ENCODE assay signal across 19 cellular contexts in genomic region chr4:151314509-151314908, GRCh38. TPM values are rescaled to one million over a fixed set of nuclear protein-coding genes. Genes with fewer than 3 reads are reported as not detected.
DNase-seq lines count a peak whose midpoint lies in the region; ATAC-seq, FAIRE-seq and TF ChIP-seq lines count a peak whose summit lies in the region.
"Had no signal": no experiment of that assay in that cellular context is flagged by ENCODE, and none has a peak within 500 bp of the region (broad histone marks: within the 10 kb centered on the region; RNA-seq: fewer than 3 reads in every experiment).

No MANE protein-coding gene starts in this region.

- H3K4me3 ChIP-seq in RWPE2 (ENCODE audit: severe bottlenecking) = no peak overlapping the region
- peak overlapping the region in 1 of 3 experiments; percentile 24 for H3K4me3 ChIP-seq in endothelial cell of umbilical vein (replicated peaks in 1 of 3; ENCODE audit: insufficient read depth in 1 of 3, low read depth in 1 of 3, low read length in 3 of 3)
- H3K4me3 ChIP-seq in mesendoderm (ENCODE audit: low read length) = no peak overlapping the region
- no peak overlapping the region for H3K4me3 ChIP-seq in tibial artery
- H3K4me3 ChIP-seq: tibial nerve had no signal

- H3K18ac ChIP-seq in mesendoderm (ENCODE audit: low read length) = no peak overlapping the region

- H3K4me1 ChIP-seq in RWPE2 (ENCODE audit: insufficient read depth, poor library complexity, severe bottlenecking) (peaks cover 33% of the 10 kb centered on the region), endothelial cell of umbilical vein (ENCODE audit: control insufficient read depth, extremely low read depth, insufficient read depth, low read length) (peaks cover 48% of the 10 kb centered on the region), mesendoderm (ENCODE audit: control insufficient read depth, low read depth, low read length) (peaks cover 10% of the 10 kb centered on the region), tibial artery (peaks cover 0 to 97% (median 39%) of the 10 kb centered on the region in 4 donors)

- DNase-seq in RWPE2 (ENCODE audit: low spot score) (no peak), endothelial cell of umbilical vein (ENCODE audit: low read depth, low spot score) (peak; percentile 54), mesendoderm (peak; percentile 63), tibial artery (no peak), hepatic stellate cell (ENCODE audit: low spot score) (no peak), NCI-H146 treated with DMSO at 0.1 percent for 48 hours (lab: John Stamatoyannopoulos, UW; ENCODE audit: unreplicated experiment) (no peak)
- DNase-seq: activated T-cell treated with anti-CD3 and anti-CD28 coated beads, Interleukin-2, amount 50 U/mL, for 24 hours; amniotic stem cell; CD4-positive, alpha-beta memory T cell; KBM-7; NCI-H1417 treated with DMSO at 0.1 percent for 48 hours; NCI-H446 treated with DMSO at 0.1 percent for 48 hours; posterior cingulate gyrus had no signal

- H3K36me3 ChIP-seq in RWPE2 (ENCODE audit: low read depth) = peaks cover 15% of the 10 kb centered on the region
- H3K36me3 ChIP-seq in endothelial cell of umbilical vein (ENCODE audit: control insufficient read depth in 2 of 2, extremely low read depth in 1 of 2, insufficient read depth in 2 of 2, low read length in 2 of 2) = no peaks in the 10 kb centered on the region
- no peaks in the 10 kb centered on the region for H3K36me3 ChIP-seq in mesendoderm (ENCODE audit: control insufficient read depth, insufficient read depth, low read length)
- H3K36me3 ChIP-seq in tibial artery = no peaks in the 10 kb centered on the region
- H3K36me3 ChIP-seq: tibial nerve had no signal

- no peak; the same call in 2 of the 3 replicates for ATAC-seq in RWPE2 (ENCODE audit: low read depth)
- no peak for ATAC-seq in activated CD4-positive, CD25-positive, alpha-beta regulatory T cell treated with anti-CD3 and anti-CD28 coated beads, Interleukin-2, amount 50 U/mL, for 24 hours
- ATAC-seq in HG03460 (IDR thresholded peaks at IDR 0.05; ENCODE audit: unreplicated experiment) = no peak

- H2BK120ac ChIP-seq in mesendoderm (ENCODE audit: low read depth, low read length) = no peak overlapping the region

- CTCF ChIA-PET in endothelial cell of umbilical vein (lab: Charles Lee) = interaction anchor here (0.8 to 2.5 kb wide), 4 partner anchors 8 to 30 kb away, joined by 3 to 11 read pairs (median 7); partner anchors contain the start of gene SH3D19

- no peak overlapping the region for H3K4ac ChIP-seq in mesendoderm (ENCODE audit: low read depth, low read length)

- WGBS in mesendoderm (ENCODE audit: extremely low coverage, insufficient coverage, low lambda C conversion rate) = no CpG with 5 or more reads among the region's 1 CpG

- H3K79me1 ChIP-seq in mesendoderm (ENCODE audit: low read length) = peaks cover 8% of the 10 kb centered on the region

- peak overlapping the region; percentile 88 for H3K4me2 ChIP-seq in endothelial cell of umbilical vein (ENCODE audit: insufficient read depth, low read length)
- H3K4me2 ChIP-seq in mesendoderm (ENCODE audit: low read length) = no peak overlapping the region

- no TSS peak for BruUV-seq in endothelial cell of umbilical vein (replicated peaks; lab: Mats Ljungman, UMichigan)

- H3K9ac ChIP-seq in endothelial cell of umbilical vein (replicated peaks; ENCODE audit: extremely low read depth, insufficient read depth, low read length) = peak overlapping the region; percentile 38
- H3K9ac ChIP-seq in mesendoderm (ENCODE audit: low read length) = no peak overlapping the region

- no peak overlapping the region for H3K23ac ChIP-seq in mesendoderm (ENCODE audit: low read length)

- no peaks in the 10 kb centered on the region for H4K20me1 ChIP-seq in endothelial cell of umbilical vein (replicated peaks; ENCODE audit: control insufficient read depth, extremely low read depth, insufficient read depth, low read length)

- peak overlapping the region; percentile 88 for H3K27ac ChIP-seq in RWPE2 (ENCODE audit: poor library complexity, severe bottlenecking)
- peak overlapping the region; percentile 72 for H3K27ac ChIP-seq in endothelial cell of umbilical vein (ENCODE audit: insufficient read depth, low read depth, low read length)
- no peak overlapping the region for H3K27ac ChIP-seq in mesendoderm (ENCODE audit: low read depth, low read length)
- H3K27ac ChIP-seq in tibial artery = peak overlapping the region; percentile 30 to 60

- H3K79me2 ChIP-seq in endothelial cell of umbilical vein (ENCODE audit: control insufficient read depth, insufficient read depth, low read length) = peaks cover 52% of the 10 kb centered on the region
- H3K79me2 ChIP-seq in mesendoderm (ENCODE audit: control insufficient read depth, insufficient read depth, low read length) = peaks cover 42% of the 10 kb centered on the region

- TF ChIP-seq POLR2A in endothelial cell of umbilical vein (IDR thresholded peaks at IDR 0.05; ENCODE audit: low read depth, low read length) = no peak

- H3K56ac ChIP-seq in mesendoderm (ENCODE audit: low read length) = no peak overlapping the region

- no peak overlapping the region for H4K8ac ChIP-seq in mesendoderm (ENCODE audit: low read depth, low read length)

- H2BK5ac ChIP-seq in mesendoderm (ENCODE audit: low read length) = no peak overlapping the region

- FAIRE-seq in endothelial cell of umbilical vein (lab: Jason Lieb, UNC) = no peak

- TF ChIP-seq CTCF in RWPE2 (IDR thresholded peaks at IDR 0.05; ENCODE audit: poor library complexity, severe bottlenecking) (no peak), endothelial cell of umbilical vein (IDR thresholded peaks at IDR 0.05; ENCODE audit: extremely low read depth in 1 of 2, insufficient read depth in 1 of 2, low read depth in 1 of 2, low read length in 2 of 2) (no peak), tibial artery (IDR thresholded peaks at IDR 0.05) (no peak)

- dilution Hi-C loops in endothelial cell of umbilical vein (cut with MboI; ENCODE audit: extremely low pct_ligation_motif_present, low sequenced_read_pairs) = no loop called here

- H2BK15ac ChIP-seq in mesendoderm (replicated peaks; ENCODE audit: low read depth) = no peak overlapping the region

- POLR2A ChIA-PET in endothelial cell of umbilical vein (lab: Charles Lee) = interaction anchor here (1.2 kb wide), 1 partner anchor 11 kb away, joined by 3 read pairs; the partner anchor contains the start of gene SH3D19

- H3K9me3 ChIP-seq in RWPE2 (ENCODE audit: severe bottlenecking) (no peaks in the 10 kb centered on the region), endothelial cell of umbilical vein (replicated peaks; ENCODE audit: control insufficient read depth, insufficient read depth, low read length) (no peaks in the 10 kb centered on the region), tibial artery (no peaks in the 10 kb centered on the region)
- H3K9me3 ChIP-seq: tibial nerve had no signal

- no peaks in the 10 kb centered on the region for H3K27me3 ChIP-seq in RWPE2 (ENCODE audit: insufficient read depth, poor library complexity, severe bottlenecking)
- no peaks in the 10 kb centered on the region for H3K27me3 ChIP-seq in endothelial cell of umbilical vein (ENCODE audit: control insufficient read depth in 2 of 2, insufficient read depth in 2 of 2, low read length in 2 of 2)
- no peaks in the 10 kb centered on the region for H3K27me3 ChIP-seq in mesendoderm (ENCODE audit: insufficient read depth, low read length, poor library complexity)
- no peaks in the 10 kb centered on the region for H3K27me3 ChIP-seq in tibial artery
- H3K27me3 ChIP-seq: tibial nerve had no signal

- intact Hi-C loops in endothelial cell of umbilical vein (cut with micrococcal nuclease) = no loop called here
- intact Hi-C loops in tibial artery (cut with DNase I; ENCODE audit: low total_unique reads) = no loop called here

- no peak overlapping the region for H4K5ac ChIP-seq in mesendoderm (ENCODE audit: low read length)

- H2AFZ ChIP-seq in endothelial cell of umbilical vein (ENCODE audit: low read depth, low read length) = no peak overlapping the region

- no peaks in the 10 kb centered on the region for H3K9me1 ChIP-seq in endothelial cell of umbilical vein (replicated peaks; ENCODE audit: control insufficient read depth, extremely low read depth, insufficient read depth, low read length)

- H2AK5ac ChIP-seq in mesendoderm (ENCODE audit: low read length) = no peak overlapping the region

TF ChIP-seq in endothelial cell of umbilical vein, 7 proteins besides CTCF, POLR2A, EP300 and RAD21 (continues in another document):
- TF ChIP-seq MAX (IDR thresholded peaks at IDR 0.05; ENCODE audit: insufficient read depth, insufficient read length) = no peak
- no peak for TF ChIP-seq JUN (IDR thresholded peaks at IDR 0.05; ENCODE audit: borderline replicate concordance, insufficient read depth, insufficient read length, low read depth)
- no peak for TF ChIP-seq MYC (IDR thresholded peaks at IDR 0.05; ENCODE audit: low read depth, low read length)
- no peak for TF ChIP-seq FOS (IDR thresholded peaks at IDR 0.05; ENCODE audit: borderline replicate concordance, insufficient read depth, low read length)
- no peak for TF ChIP-seq POLR2AphosphoS5 (IDR thresholded peaks at IDR 0.05; ENCODE audit: insufficient read depth, low read depth, low read length)

RNA-seq across cellular contexts. Expression of gene SH3D19, which starts 10.9 kb away (rescaled TPM):
- 86.3 and 92.8 TPM in 2 replicates for total RNA-seq in endothelial cell of umbilical vein
- polyA plus RNA-seq in endothelial cell of umbilical vein = 30.2 and 37.5 TPM in 2 replicates
- polyA plus RNA-seq in endothelial cell of umbilical vein (2011; cell fraction: cytosol; rRNA removed) = 40.9 and 43.7 TPM in 2 replicates
- polyA plus RNA-seq in endothelial cell of umbilical vein (2011; cell fraction: nucleus; rRNA removed) = 95.7 and 102 TPM in 2 replicates
- 62.9 and 68.2 TPM in 2 replicates for polyA plus RNA-seq in endothelial cell of umbilical vein (2012)
- polyA minus RNA-seq in endothelial cell of umbilical vein = 81.5 and 91.8 TPM in 2 replicates
- polyA minus RNA-seq in endothelial cell of umbilical vein (2011; cell fraction: cytosol; rRNA and poly(A)+ RNA removed) = 8.1 TPM
- polyA minus RNA-seq in endothelial cell of umbilical vein (2011; cell fraction: nucleus; rRNA and poly(A)+ RNA removed) = 143 and 145 TPM in 2 replicates
- 31.1 TPM for polyA plus RNA-seq in mesendoderm (2013, experiment 1 of 2)
- polyA plus RNA-seq in mesendoderm (2013, experiment 2 of 2) = 32.5 TPM
- total RNA-seq: OCI-LY7; T-helper 1 cell treated with Interleukin-12 subunit alpha and Interleukin-12 subunit beta and Interleukin-4 antibody, amounts not matched to agents 30 ng/mL and 1 ng/mL, for 36 hours had no signal

RNA-seq across cellular contexts. Expression of gene PRSS48, which starts 37.5 kb away (rescaled TPM):
- total RNA-seq in endothelial cell of umbilical vein = not detected in 2 replicates
- not detected in 2 replicates for polyA plus RNA-seq in endothelial cell of umbilical vein
- polyA plus RNA-seq in endothelial cell of umbilical vein (2011; cell fraction: cytosol; rRNA removed) = not detected in 2 replicates
- polyA plus RNA-seq in endothelial cell of umbilical vein (2011; cell fraction: nucleus; rRNA removed) = not detected in 2 replicates
- not detected in 2 replicates for polyA plus RNA-seq in endothelial cell of umbilical vein (2012)
- polyA minus RNA-seq in endothelial cell of umbilical vein = not detected in 2 replicates
- polyA minus RNA-seq in endothelial cell of umbilical vein (2011; cell fraction: cytosol; rRNA and poly(A)+ RNA removed) = not detected
- polyA minus RNA-seq in endothelial cell of umbilical vein (2011; cell fraction: nucleus; rRNA and poly(A)+ RNA removed) = not detected in 2 replicates
- not detected for polyA plus RNA-seq in mesendoderm (2013, experiment 1 of 2)
- not detected for polyA plus RNA-seq in mesendoderm (2013, experiment 2 of 2)
- total RNA-seq: CD4-positive, alpha-beta memory T cell; mucosa of gallbladder; OCI-LY7; T-helper 1 cell treated with Interleukin-12 subunit alpha and Interleukin-12 subunit beta and Interleukin-4 antibody, amounts not matched to agents 30 ng/mL and 1 ng/mL, for 36 hours; tibial nerve had no signal
- polyA plus RNA-seq: CD4-positive, alpha-beta memory T cell had no signal

Comparison
In these comparisons a context has a peak if more than half of its experiments do, and no peak if none do; other contexts are left out.
1. DNase-seq: peak in endothelial cell of umbilical vein (single experiment) and mesendoderm (single experiment); none in RWPE2 (single experiment), tibial artery (0 of 2), hepatic stellate cell (single experiment) and NCI-H146 treated with DMSO at 0.1 percent for 48 hours (single experiment).